ENCODE assay signal across 11 cellular contexts in the genomic region with DNA sequence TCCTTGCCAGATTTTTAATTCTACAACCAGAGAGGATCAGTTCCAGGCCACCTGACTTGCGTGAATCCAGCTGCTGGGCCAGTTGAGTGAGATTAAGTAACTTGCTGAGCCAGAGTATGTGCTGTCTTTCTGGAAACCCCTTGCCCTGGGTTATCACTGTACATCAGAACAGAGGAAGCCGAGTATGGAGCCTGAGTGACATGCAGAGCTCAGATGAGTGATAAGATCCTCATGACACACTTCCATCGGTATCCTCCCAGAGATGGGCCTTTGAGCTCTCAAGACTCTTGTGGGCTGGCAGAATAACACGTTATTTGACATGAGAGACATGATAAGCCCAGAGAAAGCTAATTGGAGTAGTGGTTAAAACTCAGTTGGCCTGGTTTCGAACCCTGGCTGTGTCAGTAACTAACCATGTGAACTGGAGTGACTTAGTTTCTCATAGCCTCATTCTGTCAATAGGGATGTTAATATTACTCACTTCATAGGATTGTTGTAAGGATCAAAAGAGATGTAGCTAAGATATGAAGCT.
DNase-seq lines count a peak whose midpoint lies in the region; ATAC-seq and TF ChIP-seq lines count a peak whose summit lies in the region.
"Had no signal": no experiment of that assay in that cellular context is flagged by ENCODE, and none has a peak within 500 bp of the region (broad histone marks: within the 10 kb centered on the region; RNA-seq: fewer than 3 reads in every experiment).

No MANE protein-coding gene starts in this region.

- no peak overlapping the region for H3K9ac ChIP-seq in smooth muscle cell (ENCODE audit: low read depth)

- peaks cover 12% of the 10 kb centered on the region for H3K4me1 ChIP-seq in effector memory CD4-positive, alpha-beta T cell (ENCODE audit: control insufficient read depth, insufficient read depth, low read length, poor library complexity, severe bottlenecking)
- peaks cover 26% of the 10 kb centered on the region for H3K4me1 ChIP-seq in smooth muscle cell (ENCODE audit: low read depth)
- H3K4me1 ChIP-seq: SJSA1 had no signal

- no peak overlapping the region for H3K4me3 ChIP-seq in effector memory CD4-positive, alpha-beta T cell (ENCODE audit: insufficient read depth, low read depth, low read length, poor library complexity, severe bottlenecking)
- no peak overlapping the region for H3K4me3 ChIP-seq in smooth muscle cell
- H3K4me3 ChIP-seq: SJSA1 had no signal

- POLR2A ChIA-PET in activated CD4-positive, alpha-beta T cell treated with anti-CD3 and anti-CD28 coated beads for 36 hours (lab: Charles Lee), result interaction anchor here (0.6 kb wide), 1 partner anchor 383 kb away, joined by 3 read pairs; no protein-coding TSS in a partner anchor

- H3K79me2 ChIP-seq in smooth muscle cell (ENCODE audit: low read depth), result no peaks in the 10 kb centered on the region

- peaks cover 4% of the 10 kb centered on the region for H3F3A ChIP-seq in smooth muscle cell (ENCODE audit: low read depth)

- ATAC-seq in activated CD4-positive, alpha-beta T cell treated with anti-CD3 and anti-CD28 coated beads for 36 hours, result peak; percentile 88
- ATAC-seq in HG03342 (IDR thresholded peaks at IDR 0.05; ENCODE audit: unreplicated experiment) (no peak), GM18520 (IDR thresholded peaks at IDR 0.05; ENCODE audit: unreplicated experiment) (no peak)

- H3K4me2 ChIP-seq in smooth muscle cell, result peak overlapping the region; percentile 34

- H3K4me1 Mint-ChIP-seq in activated CD4-positive, alpha-beta T cell treated with anti-CD3 and anti-CD28 coated beads for 36 hours, result peaks cover 53% of the 10 kb centered on the region

- no peaks in the 10 kb centered on the region for H3K9me3 Mint-ChIP-seq in activated CD4-positive, alpha-beta T cell treated with anti-CD3 and anti-CD28 coated beads for 36 hours (ENCODE audit: low read depth)

- CTCF ChIA-PET in activated CD4-positive, alpha-beta T cell treated with anti-CD3 and anti-CD28 coated beads for 36 hours (lab: Charles Lee), result interaction anchor here (0.6 to 1.2 kb wide), 4 partner anchors 27 to 378 kb away, joined by 3 to 4 read pairs (median 3); no protein-coding TSS in a partner anchor

- DNase-seq in activated CD4-positive, alpha-beta T cell treated with anti-CD3 and anti-CD28 coated beads for 36 hours, result peak; percentile 35
- no peak for DNase-seq in activated CD4-positive, alpha-beta T cell treated with anti-CD3 and anti-CD28 coated beads for 1 hour
- DNase-seq in OCI-M1 (lab: John Stamatoyannopoulos, UW), result peak; percentile 26
- peak in 1 of 3 donors; percentile 3 for DNase-seq in effector memory CD4-positive, alpha-beta T cell
- DNase-seq in smooth muscle cell (lab: John Stamatoyannopoulos, UW; ENCODE audit: unreplicated experiment), result no peak
- no peak for DNase-seq in mucosa of gallbladder (ENCODE audit: low spot score)
- DNase-seq: amygdala, NCI-H2081 had no signal

- no peak overlapping the region for H3K4me3 Mint-ChIP-seq in activated CD4-positive, alpha-beta T cell treated with anti-CD3 and anti-CD28 coated beads for 36 hours

- no peaks in the 10 kb centered on the region for H3K27me3 ChIP-seq in effector memory CD4-positive, alpha-beta T cell (replicated peaks; ENCODE audit: control insufficient read depth, insufficient read depth, low read length, poor library complexity, severe bottlenecking)
- H3K27me3 ChIP-seq in smooth muscle cell (ENCODE audit: low read depth), result no peaks in the 10 kb centered on the region
- H3K27me3 ChIP-seq: SJSA1 had no signal

- H4K20me1 ChIP-seq in smooth muscle cell (ENCODE audit: low read depth), result no peaks in the 10 kb centered on the region

- no peak for TF ChIP-seq CTCF in smooth muscle cell (IDR thresholded peaks at IDR 0.05; ENCODE audit: borderline replicate concordance, insufficient read depth, poor library complexity, severe bottlenecking)

- intact Hi-C loops in activated CD4-positive, alpha-beta T cell treated with anti-CD3 and anti-CD28 coated beads for 36 hours (cut with DNase I, micrococcal nuclease), result loop anchor here in 1 of 2 experiments (10.0 kb wide), 1 partner anchor 120 kb away; no protein-coding TSS in a partner anchor

- H3K36me3 Mint-ChIP-seq in activated CD4-positive, alpha-beta T cell treated with anti-CD3 and anti-CD28 coated beads for 36 hours (ENCODE audit: low read depth), result no peaks in the 10 kb centered on the region

- H3K27ac ChIP-seq in effector memory CD4-positive, alpha-beta T cell (ENCODE audit: insufficient read depth, low read length, poor library complexity, severe bottlenecking), result peak overlapping the region; percentile 42
- H3K27ac ChIP-seq in smooth muscle cell (ENCODE audit: low read depth), result peak overlapping the region; percentile 58
- H3K27ac ChIP-seq: SJSA1 had no signal

- no peaks in the 10 kb centered on the region for H3K36me3 ChIP-seq in effector memory CD4-positive, alpha-beta T cell (ENCODE audit: control insufficient read depth, insufficient read depth, low read length)
- no peaks in the 10 kb centered on the region for H3K36me3 ChIP-seq in smooth muscle cell (ENCODE audit: low read depth)
- H3K36me3 ChIP-seq: SJSA1 had no signal

- H2AFZ ChIP-seq in smooth muscle cell (ENCODE audit: low read depth), result no peak overlapping the region

- no peaks in the 10 kb centered on the region for H3K9me3 ChIP-seq in effector memory CD4-positive, alpha-beta T cell (ENCODE audit: control insufficient read depth, low read length)
- H3K9me3 ChIP-seq in smooth muscle cell (replicated peaks; ENCODE audit: low read depth), result no peaks in the 10 kb centered on the region
- H3K9me3 ChIP-seq: SJSA1 had no signal

- H3K27ac Mint-ChIP-seq in activated CD4-positive, alpha-beta T cell treated with anti-CD3 and anti-CD28 coated beads for 36 hours, result peak overlapping the region; percentile 82

- WGBS in smooth muscle cell (ENCODE audit: low lambda C conversion rate), result 20% methylated on average over 5 of the region's 5 CpGs

- no peaks in the 10 kb centered on the region for H3K27me3 Mint-ChIP-seq in activated CD4-positive, alpha-beta T cell treated with anti-CD3 and anti-CD28 coated beads for 36 hours

Comparison
In these comparisons a context has a peak if more than half of its experiments do, and no peak if none do; other contexts are left out.
1. DNase-seq: peak in activated CD4-positive, alpha-beta T cell treated with anti-CD3 and anti-CD28 coated beads for 36 hours (single experiment) and OCI-M1 (single experiment); none in activated CD4-positive, alpha-beta T cell treated with anti-CD3 and anti-CD28 coated beads for 1 hour (single experiment), smooth muscle cell (single experiment) and mucosa of gallbladder (single experiment).